Comparison of ENCODE assay signal across 8 cellular contexts in genomic region chr17:75404223-75404738, GRCh38. TPM values are rescaled to one million over a fixed set of nuclear protein-coding genes. Genes with fewer than 3 reads are reported as not detected.
DNase-seq lines count a peak whose midpoint lies in the region; ATAC-seq and TF ChIP-seq lines count a peak whose summit lies in the region.

No MANE protein-coding gene starts in this region.

- no peaks in the 10 kb centered on the region for H3K9me3 ChIP-seq in testis

- ATAC-seq in GM19351 (IDR thresholded peaks at IDR 0.05; ENCODE audit: unreplicated experiment): no peak

- H3K36me3 ChIP-seq in testis (ENCODE audit: low read depth, missing control alignments): no peaks in the 10 kb centered on the region

- WGBS in testis, 2 donors: 1% methylated on average over 15 of the region's 15 CpGs

- peak; percentile 71 for DNase-seq in COLO829 (ENCODE audit: low spot score)
- DNase-seq in HuH-7 (ENCODE audit: low spot score): peak; percentile 83
- peak; percentile 93 for DNase-seq in OCI-M1 (lab: John Stamatoyannopoulos, UW)
- peak; percentile 20 for DNase-seq in activated T-helper 1 cell treated with Interleukin-2 at 50 U/mL for 16 hours (ENCODE audit: low read depth)
- DNase-seq in fibroblast of mammary gland (ENCODE audit: low read depth): peak; percentile 79
- DNase-seq in myocyte (ENCODE audit: low read depth): peak; percentile 85
- peak; percentile 76 for DNase-seq in testis

- no peak for TF ChIP-seq POLR2A in testis (IDR thresholded peaks at IDR 0.05)

- peaks cover 11% of the 10 kb centered on the region for H3K4me1 ChIP-seq in testis

- H3K27ac ChIP-seq in testis: peak overlapping the region; percentile 87 to 88

- intact Hi-C loops in testis (cut with DNase I; ENCODE audit: low total_unique reads): no loop called here

- no peaks in the 10 kb centered on the region for H3K27me3 ChIP-seq in testis

- H3K4me3 ChIP-seq in fibroblast of mammary gland (ENCODE audit: control insufficient read depth, low read depth, low read length): peak overlapping the region; percentile 91
- peak overlapping the region; percentile 71 to 97 for H3K4me3 ChIP-seq in testis

- TF ChIP-seq CTCF in fibroblast of mammary gland (conservative IDR thresholded peaks at IDR 0.05; ENCODE audit: control insufficient read depth, insufficient read depth, low read depth, low read length): peak; percentile 93
- peak; percentile 45 to 61 (median 59) for TF ChIP-seq CTCF in testis (IDR thresholded peaks at IDR 0.05)

RNA-seq across cellular contexts. Expression of gene GRB2, which starts 1.2 kb away (rescaled TPM):
- total RNA-seq in myocyte (125 and 138 TPM in 2 replicates), testis (10 to 100 TPM; 61.8 to 78.9 TPM)
- 109 TPM for polyA plus RNA-seq in myocyte (2012)
- polyA plus RNA-seq in testis (ENCODE audit: insufficient read depth, low read depth, low replicate concordance): 54.6 TPM

RNA-seq across cellular contexts. Expression of gene TMEM94, which starts 52.2 kb away (rescaled TPM):
- total RNA-seq in myocyte: 73.0 and 80.0 TPM in 2 replicates
- 48.7 TPM for polyA plus RNA-seq in myocyte (2012)
- 100 to 1,000 TPM; 151 to 171 TPM for total RNA-seq in testis
- 128 TPM for polyA plus RNA-seq in testis (ENCODE audit: insufficient read depth, low read depth, low replicate concordance)

Comparison
In these comparisons a context has a peak if more than half of its experiments do, and no peak if none do; other contexts are left out.
1. DNase-seq: peak in every context shown above with its lines; median percentile 93 in OCI-M1; 85 in myocyte; 83 in HuH-7; 79 in fibroblast of mammary gland; 76 in testis; 71 in COLO829; 20 in activated T-helper 1 cell treated with Interleukin-2 at 50 U/mL for 16 hours.